1 cellular context compared by ENCODE assay signal in the genomic region with DNA sequence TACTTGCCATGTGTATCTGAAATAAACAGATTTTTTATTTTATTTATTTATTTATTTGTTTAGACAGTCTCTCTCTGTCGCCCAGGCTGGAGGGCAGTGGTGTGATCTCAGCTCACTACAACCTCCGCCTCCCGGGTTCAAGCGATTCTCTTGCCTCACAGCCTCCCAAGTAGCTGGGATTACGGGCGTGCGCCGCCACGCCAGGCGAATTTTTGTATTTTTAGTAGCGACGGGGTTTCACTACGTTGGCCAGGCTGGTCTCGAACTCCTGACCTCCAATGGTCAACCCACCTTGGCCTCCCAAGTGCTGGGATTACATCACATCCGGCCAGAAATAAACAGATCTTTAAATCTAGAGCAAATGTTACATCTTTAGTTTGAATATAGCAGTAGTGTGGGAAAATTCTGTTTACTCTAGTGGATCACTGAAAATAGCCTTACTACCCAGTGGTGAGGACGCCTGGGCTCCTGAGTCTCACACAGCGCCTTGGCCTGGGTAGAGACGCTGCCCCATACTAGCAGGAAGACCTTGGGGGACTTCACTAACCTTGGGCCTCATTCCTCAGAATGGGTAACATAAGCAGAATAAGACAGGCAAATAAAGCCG.
TF ChIP-seq lines count a peak whose summit lies in the region.

No MANE protein-coding gene starts in this region.

TF ChIP-seq in HepG2, 621 proteins besides CTCF, POLR2A, EP300 and RAD21 (continued from another document and continues in another):
- TF ChIP-seq TFE3 (CRISPR knock-in tag; IDR thresholded peaks at IDR 0.05) (no peak), MIER3 (CRISPR knock-in tag; IDR thresholded peaks at IDR 0.05; ENCODE audit: borderline replicate concordance) (no peak), ZC3H13 (CRISPR knock-in tag; IDR thresholded peaks at IDR 0.05) (no peak), MAF1 (CRISPR knock-in tag; IDR thresholded peaks at IDR 0.05; ENCODE audit: borderline replicate concordance) (no peak), ETV5 (CRISPR knock-in tag; IDR thresholded peaks at IDR 0.05; ENCODE audit: borderline replicate concordance) (peak; percentile 65; the same call in 1 of the 2 replicates), MAFK (conservative IDR thresholded peaks at IDR 0.05 in 1 of 2, IDR thresholded peaks at IDR 0.05 in 1 of 2; ENCODE audit: low read length in 2 of 2) (no peak), KDM2A (CRISPR knock-in tag; IDR thresholded peaks at IDR 0.05; ENCODE audit: borderline replicate concordance, low read depth) (0 out of 2 replicates have a peak, but pooled peaks have one; percentile 31), ZMYM3 (CRISPR knock-in tag; IDR thresholded peaks at IDR 0.05) (peak; percentile 51; the same call in 1 of the 2 replicates), ZEB1 (IDR thresholded peaks at IDR 0.05; ENCODE audit: insufficient replicate concordance, low read depth) (no peak), ATRX (CRISPR knock-in tag; IDR thresholded peaks at IDR 0.05; ENCODE audit: borderline replicate concordance) (no peak), ZNF703 (CRISPR knock-in tag; IDR thresholded peaks at IDR 0.05; ENCODE audit: borderline replicate concordance) (no peak), KAT8 (CRISPR knock-in tag; IDR thresholded peaks at IDR 0.05) (no peak), ZMYM4 (CRISPR knock-in tag; IDR thresholded peaks at IDR 0.05) (peak; percentile 22; the same call in 1 of the 2 replicates), ZNF777 (CRISPR knock-in tag; IDR thresholded peaks at IDR 0.05) (no peak), ADNP (CRISPR knock-in tag; IDR thresholded peaks at IDR 0.05) (peak; percentile 80), MIER2 (CRISPR knock-in tag; IDR thresholded peaks at IDR 0.05) (no peak), EEA1 (CRISPR knock-in tag; IDR thresholded peaks at IDR 0.05; ENCODE audit: borderline replicate concordance) (no peak), ZNF264 (CRISPR knock-in tag; IDR thresholded peaks at IDR 0.05) (no peak), ZNF720 (CRISPR knock-in tag; IDR thresholded peaks at IDR 0.05) (no peak), SP1 (IDR thresholded peaks at IDR 0.05) (no peak), SP1 (CRISPR knock-in tag; IDR thresholded peaks at IDR 0.05) (no peak), ONECUT2 (CRISPR knock-in tag; IDR thresholded peaks at IDR 0.05) (no peak), SRSF9 (IDR thresholded peaks at IDR 0.05; ENCODE audit: borderline replicate concordance, insufficient read depth, low read depth, low read length, poor library complexity, severe bottlenecking) (no peak), KLF16 (CRISPR knock-in tag; IDR thresholded peaks at IDR 0.05) (no peak), GATA4 (IDR thresholded peaks at IDR 0.05; ENCODE audit: borderline replicate concordance, low read depth) (no peak), GTF3A (CRISPR knock-in tag; conservative IDR thresholded peaks at IDR 0.05) (0 out of 2 replicates have a peak, but pooled peaks have one; percentile 45), MBD4 (IDR thresholded peaks at IDR 0.05; ENCODE audit: borderline replicate concordance, low read length) (no peak), ZNF770 (CRISPR knock-in tag; IDR thresholded peaks at IDR 0.05) (no peak), ZNF550 (CRISPR knock-in tag; IDR thresholded peaks at IDR 0.05; ENCODE audit: borderline replicate concordance) (no peak), YEATS2 (CRISPR knock-in tag; IDR thresholded peaks at IDR 0.05; ENCODE audit: borderline replicate concordance) (no peak), ZNF468 (CRISPR knock-in tag; IDR thresholded peaks at IDR 0.05) (no peak), ZNF556 (CRISPR knock-in tag; IDR thresholded peaks at IDR 0.05; ENCODE audit: borderline replicate concordance) (0 out of 2 replicates have a peak, but pooled peaks have one; percentile 5)
- TF ChIP-seq, protein P1, sequence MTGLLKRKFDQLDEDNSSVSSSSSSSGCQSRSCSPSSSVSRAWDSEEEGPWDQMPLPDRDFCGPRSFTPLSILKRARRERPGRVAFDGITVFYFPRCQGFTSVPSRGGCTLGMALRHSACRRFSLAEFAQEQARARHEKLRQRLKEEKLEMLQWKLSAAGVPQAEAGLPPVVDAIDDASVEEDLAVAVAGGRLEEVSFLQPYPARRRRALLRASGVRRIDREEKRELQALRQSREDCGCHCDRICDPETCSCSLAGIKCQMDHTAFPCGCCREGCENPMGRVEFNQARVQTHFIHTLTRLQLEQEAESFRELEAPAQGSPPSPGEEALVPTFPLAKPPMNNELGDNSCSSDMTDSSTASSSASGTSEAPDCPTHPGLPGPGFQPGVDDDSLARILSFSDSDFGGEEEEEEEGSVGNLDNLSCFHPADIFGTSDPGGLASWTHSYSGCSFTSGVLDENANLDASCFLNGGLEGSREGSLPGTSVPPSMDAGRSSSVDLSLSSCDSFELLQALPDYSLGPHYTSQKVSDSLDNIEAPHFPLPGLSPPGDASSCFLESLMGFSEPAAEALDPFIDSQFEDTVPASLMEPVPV (CRISPR knock-in tag; IDR thresholded peaks at IDR 0.05): no peak
- TF ChIP-seq, protein P2, sequence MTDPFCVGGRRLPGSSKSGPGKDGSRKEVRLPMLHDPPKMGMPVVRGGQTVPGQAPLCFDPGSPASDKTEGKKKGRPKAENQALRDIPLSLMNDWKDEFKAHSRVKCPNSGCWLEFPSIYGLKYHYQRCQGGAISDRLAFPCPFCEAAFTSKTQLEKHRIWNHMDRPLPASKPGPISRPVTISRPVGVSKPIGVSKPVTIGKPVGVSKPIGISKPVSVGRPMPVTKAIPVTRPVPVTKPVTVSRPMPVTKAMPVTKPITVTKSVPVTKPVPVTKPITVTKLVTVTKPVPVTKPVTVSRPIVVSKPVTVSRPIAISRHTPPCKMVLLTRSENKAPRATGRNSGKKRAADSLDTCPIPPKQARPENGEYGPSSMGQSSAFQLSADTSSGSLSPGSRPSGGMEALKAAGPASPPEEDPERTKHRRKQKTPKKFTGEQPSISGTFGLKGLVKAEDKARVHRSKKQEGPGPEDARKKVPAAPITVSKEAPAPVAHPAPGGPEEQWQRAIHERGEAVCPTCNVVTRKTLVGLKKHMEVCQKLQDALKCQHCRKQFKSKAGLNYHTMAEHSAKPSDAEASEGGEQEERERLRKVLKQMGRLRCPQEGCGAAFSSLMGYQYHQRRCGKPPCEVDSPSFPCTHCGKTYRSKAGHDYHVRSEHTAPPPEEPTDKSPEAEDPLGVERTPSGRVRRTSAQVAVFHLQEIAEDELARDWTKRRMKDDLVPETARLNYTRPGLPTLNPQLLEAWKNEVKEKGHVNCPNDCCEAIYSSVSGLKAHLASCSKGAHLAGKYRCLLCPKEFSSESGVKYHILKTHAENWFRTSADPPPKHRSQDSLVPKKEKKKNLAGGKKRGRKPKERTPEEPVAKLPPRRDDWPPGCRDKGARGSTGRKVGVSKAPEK (CRISPR knock-in tag; IDR thresholded peaks at IDR 0.05; ENCODE audit: borderline replicate concordance): no peak
- TF ChIP-seq, protein P3, sequence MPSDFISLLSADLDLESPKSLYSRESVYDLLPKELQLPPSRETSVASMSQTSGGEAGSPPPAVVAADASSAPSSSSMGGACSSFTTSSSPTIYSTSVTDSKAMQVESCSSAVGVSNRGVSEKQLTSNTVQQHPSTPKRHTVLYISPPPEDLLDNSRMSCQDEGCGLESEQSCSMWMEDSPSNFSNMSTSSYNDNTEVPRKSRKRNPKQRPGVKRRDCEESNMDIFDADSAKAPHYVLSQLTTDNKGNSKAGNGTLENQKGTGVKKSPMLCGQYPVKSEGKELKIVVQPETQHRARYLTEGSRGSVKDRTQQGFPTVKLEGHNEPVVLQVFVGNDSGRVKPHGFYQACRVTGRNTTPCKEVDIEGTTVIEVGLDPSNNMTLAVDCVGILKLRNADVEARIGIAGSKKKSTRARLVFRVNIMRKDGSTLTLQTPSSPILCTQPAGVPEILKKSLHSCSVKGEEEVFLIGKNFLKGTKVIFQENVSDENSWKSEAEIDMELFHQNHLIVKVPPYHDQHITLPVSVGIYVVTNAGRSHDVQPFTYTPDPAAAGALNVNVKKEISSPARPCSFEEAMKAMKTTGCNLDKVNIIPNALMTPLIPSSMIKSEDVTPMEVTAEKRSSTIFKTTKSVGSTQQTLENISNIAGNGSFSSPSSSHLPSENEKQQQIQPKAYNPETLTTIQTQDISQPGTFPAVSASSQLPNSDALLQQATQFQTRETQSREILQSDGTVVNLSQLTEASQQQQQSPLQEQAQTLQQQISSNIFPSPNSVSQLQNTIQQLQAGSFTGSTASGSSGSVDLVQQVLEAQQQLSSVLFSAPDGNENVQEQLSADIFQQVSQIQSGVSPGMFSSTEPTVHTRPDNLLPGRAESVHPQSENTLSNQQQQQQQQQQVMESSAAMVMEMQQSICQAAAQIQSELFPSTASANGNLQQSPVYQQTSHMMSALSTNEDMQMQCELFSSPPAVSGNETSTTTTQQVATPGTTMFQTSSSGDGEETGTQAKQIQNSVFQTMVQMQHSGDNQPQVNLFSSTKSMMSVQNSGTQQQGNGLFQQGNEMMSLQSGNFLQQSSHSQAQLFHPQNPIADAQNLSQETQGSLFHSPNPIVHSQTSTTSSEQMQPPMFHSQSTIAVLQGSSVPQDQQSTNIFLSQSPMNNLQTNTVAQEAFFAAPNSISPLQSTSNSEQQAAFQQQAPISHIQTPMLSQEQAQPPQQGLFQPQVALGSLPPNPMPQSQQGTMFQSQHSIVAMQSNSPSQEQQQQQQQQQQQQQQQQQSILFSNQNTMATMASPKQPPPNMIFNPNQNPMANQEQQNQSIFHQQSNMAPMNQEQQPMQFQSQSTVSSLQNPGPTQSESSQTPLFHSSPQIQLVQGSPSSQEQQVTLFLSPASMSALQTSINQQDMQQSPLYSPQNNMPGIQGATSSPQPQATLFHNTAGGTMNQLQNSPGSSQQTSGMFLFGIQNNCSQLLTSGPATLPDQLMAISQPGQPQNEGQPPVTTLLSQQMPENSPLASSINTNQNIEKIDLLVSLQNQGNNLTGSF (CRISPR knock-in tag; IDR thresholded peaks at IDR 0.05): no peak
- TF ChIP-seq, protein P4, sequence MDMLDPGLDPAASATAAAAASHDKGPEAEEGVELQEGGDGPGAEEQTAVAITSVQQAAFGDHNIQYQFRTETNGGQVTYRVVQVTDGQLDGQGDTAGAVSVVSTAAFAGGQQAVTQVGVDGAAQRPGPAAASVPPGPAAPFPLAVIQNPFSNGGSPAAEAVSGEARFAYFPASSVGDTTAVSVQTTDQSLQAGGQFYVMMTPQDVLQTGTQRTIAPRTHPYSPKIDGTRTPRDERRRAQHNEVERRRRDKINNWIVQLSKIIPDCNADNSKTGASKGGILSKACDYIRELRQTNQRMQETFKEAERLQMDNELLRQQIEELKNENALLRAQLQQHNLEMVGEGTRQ (IDR thresholded peaks at IDR 0.05; ENCODE audit: low read depth, low read length): no peak
- TF ChIP-seq, protein P4 (CRISPR knock-in tag; IDR thresholded peaks at IDR 0.05; ENCODE audit: borderline replicate concordance): no peak
